In genomic region chr14:22772725-22773124, GRCh38 we compare ENCODE assay signal across 26 cellular contexts.
"Had no signal": no experiment of that assay in that cellular context is flagged by ENCODE, and none has a peak within 500 bp of the region (broad histone marks: within the 10 kb centered on the region; RNA-seq: fewer than 3 reads in every experiment).

No MANE protein-coding gene starts in this region.

- DNase-seq: cerebellar nuclear complex; cortex of kidney; dorsolateral prefrontal cortex; effector CD4-positive, alpha-beta T cell; esophagus squamous epithelium; foreskin melanocyte; head of caudate nucleus; kidney; left ventricle myocardium superior; lower lobe of right lung; naive thymus-derived CD8-positive, alpha-beta T cell; nephron progenitor cell; occipital lobe; ovary; posterior cingulate gyrus; psoas muscle; right cardiac atrium; sigmoid colon; stimulated activated CD4-positive, alpha-beta T cell treated with anti-CD3 and anti-CD28 coated beads, Interleukin-2, amount 100 ng/mL, for 24 hours; stimulated activated CD4-positive, alpha-beta T cell treated with anti-CD3 and anti-CD28 coated beads, Interleukin-4, amount 100 ng/mL, for 24 hours; stimulated activated naive CD8-positive, alpha-beta T cell treated with anti-CD3 and anti-CD28 coated beads, Interleukin-15, Interleukin-2, amounts not matched to agents 100 U/mL and 50 U/mL, for 24 hours; substantia nigra; testis; tibial artery had no signal

- H3K27me3 ChIP-seq: dorsolateral prefrontal cortex, esophagus squamous epithelium, ovary, sigmoid colon, testis, tibial artery had no signal

- H3K9me3 ChIP-seq: esophagus squamous epithelium, lower lobe of right lung, ovary, psoas muscle, sigmoid colon, testis, tibial artery had no signal

- ATAC-seq: left ventricle myocardium superior; naive thymus-derived CD8-positive, alpha-beta T cell; psoas muscle; right cardiac atrium; stimulated activated memory B cell treated with anti-CD40 and anti-IgM and Interleukin-4, amounts not matched to agents 10 μg/mL and 1 μg/mL and 100 μg/mL, for 72 hours; stimulated activated naive CD8-positive, alpha-beta T cell treated with anti-CD3 and anti-CD28 coated beads, Interleukin-15, Interleukin-2, amounts not matched to agents 100 U/mL and 50 U/mL, for 24 hours had no signal

- H3K27ac ChIP-seq: dorsolateral prefrontal cortex, esophagus squamous epithelium, lower lobe of right lung, ovary, psoas muscle, sigmoid colon, testis, tibial artery had no signal

- H3K27ac Mint-ChIP-seq: nephron progenitor cell; stimulated activated memory B cell treated with anti-CD40 and anti-IgM and Interleukin-4, amounts not matched to agents 10 μg/mL and 1 μg/mL and 100 μg/mL, for 72 hours; type B pancreatic cell had no signal

- H3K4me3 Mint-ChIP-seq: naive thymus-derived CD8-positive, alpha-beta T cell; nephron progenitor cell; stimulated activated memory B cell treated with anti-CD40 and anti-IgM and Interleukin-4, amounts not matched to agents 10 μg/mL and 1 μg/mL and 100 μg/mL, for 72 hours; type B pancreatic cell had no signal

- H3K36me3 ChIP-seq: ovary had no signal

- H3K9me3 Mint-ChIP-seq: naive thymus-derived CD8-positive, alpha-beta T cell; nephron progenitor cell; stimulated activated memory B cell treated with anti-CD40 and anti-IgM and Interleukin-4, amounts not matched to agents 10 μg/mL and 1 μg/mL and 100 μg/mL, for 72 hours; type B pancreatic cell had no signal

- H3K4me3 ChIP-seq: dorsolateral prefrontal cortex, esophagus squamous epithelium, lower lobe of right lung, ovary, psoas muscle, sigmoid colon, testis, tibial artery had no signal

- FAIRE-seq: kidney had no signal
